20 cellular contexts compared by ENCODE assay signal in genomic region chr13:38697197-38697596, GRCh38. TPM values are rescaled to one million over a fixed set of nuclear protein-coding genes. Genes with fewer than 3 reads are reported as not detected.
DNase-seq lines count a peak whose midpoint lies in the region; ATAC-seq and TF ChIP-seq lines count a peak whose summit lies in the region.
"Had no signal": no experiment of that assay in that cellular context is flagged by ENCODE, and none has a peak within 500 bp of the region (broad histone marks: within the 10 kb centered on the region; RNA-seq: fewer than 3 reads in every experiment).

No MANE protein-coding gene starts in this region.

- H3K36me3 ChIP-seq in psoas muscle (ENCODE audit: insufficient read depth in 1 of 2, low read depth in 1 of 2) (peaks cover 0 to under 1% of the 10 kb centered on the region in 2 donors), skeletal muscle tissue (ENCODE audit: control insufficient read depth in 3 of 3, insufficient read depth in 3 of 3, low read length in 3 of 3) (no peaks in the 10 kb centered on the region), HAP-1 (replicated peaks) (peaks cover 2% of the 10 kb centered on the region)
- H3K36me3 ChIP-seq: BE2C; BLaER1 treated with 17β-estradiol and CSF1 and Interleukin-3, amounts not matched to agents 10 nM and 100 nM had no signal

- peak overlapping the region in 2 of 3 donors; percentile 42 to 52 for H3K9ac ChIP-seq in skeletal muscle tissue (ENCODE audit: low read depth in 1 of 3, low read length in 3 of 3)
- H3K9ac ChIP-seq: BLaER1 treated with 17β-estradiol and CSF1 and Interleukin-3, amounts not matched to agents 10 nM and 100 nM had no signal

- peak overlapping the region; percentile 90 for H3K27ac ChIP-seq in psoas muscle
- H3K27ac ChIP-seq in skeletal muscle tissue (ENCODE audit: low read depth, low read length) = peak overlapping the region; percentile 80
- H3K27ac ChIP-seq: A549; BLaER1 treated with 17β-estradiol and CSF1 and Interleukin-3, amounts not matched to agents 10 nM and 100 nM had no signal

- in situ Hi-C loops in HAP-1 (cut with MboI; ENCODE audit: low sequenced_read_pairs) = no loop called here

- TF ChIP-seq CTCF in mesothelial cell of epicardium (IDR thresholded peaks at IDR 0.05; ENCODE audit: unreplicated experiment) = no peak
- no peak for TF ChIP-seq CTCF in psoas muscle (IDR thresholded peaks at IDR 0.05)

- WGBS in psoas muscle, 3 donors = 25 to 38% (median 36%) methylated on average over 1 of the region's 1 CpG

- H3K9me3 Mint-ChIP-seq in mesothelial cell of epicardium = no peaks in the 10 kb centered on the region
- H3K9me3 Mint-ChIP-seq: CD4-positive, alpha-beta T cell had no signal

- no peaks in the 10 kb centered on the region for H3K27me3 Mint-ChIP-seq in mesothelial cell of epicardium (ENCODE audit: low read depth)
- H3K27me3 Mint-ChIP-seq: CD4-positive, alpha-beta T cell; CD8-positive, alpha-beta memory T cell had no signal

- no peak overlapping the region for H3K4me3 Mint-ChIP-seq in mesothelial cell of epicardium
- H3K4me3 Mint-ChIP-seq: CD14-positive monocyte; CD4-positive, alpha-beta T cell; CD8-positive, alpha-beta memory T cell had no signal

- intact Hi-C loops in Right ventricle myocardium superior (cut with DNase I) = no loop called here
- intact Hi-C loops in cardiac septum (cut with DNase I) = no loop called here
- intact Hi-C loops in psoas muscle (cut with DNase I) = no loop called here

- H3K36me3 Mint-ChIP-seq in mesothelial cell of epicardium = peaks cover 7% of the 10 kb centered on the region
- H3K36me3 Mint-ChIP-seq: CD14-positive monocyte; CD8-positive, alpha-beta memory T cell had no signal

- H3K4me3 ChIP-seq in psoas muscle = peak overlapping the region; percentile 40
- H3K4me3 ChIP-seq in skeletal muscle tissue (ENCODE audit: low read length in 3 of 3) = peak overlapping the region in 2 of 3 donors; percentile 14 to 38
- no peak overlapping the region for H3K4me3 ChIP-seq in HAP-1
- H3K4me3 ChIP-seq: A549; BLaER1 treated with 17β-estradiol and CSF1 and Interleukin-3, amounts not matched to agents 10 nM and 100 nM had no signal

- H3K9me3 ChIP-seq in psoas muscle (no peaks in the 10 kb centered on the region), skeletal muscle tissue (ENCODE audit: control insufficient read depth in 3 of 3, low read length in 3 of 3) (no peaks in the 10 kb centered on the region), HAP-1 (no peaks in the 10 kb centered on the region)
- H3K9me3 ChIP-seq: A549; BE2C; BLaER1 treated with 17β-estradiol and CSF1 and Interleukin-3, amounts not matched to agents 10 nM and 100 nM had no signal

- H3K27me3 ChIP-seq in psoas muscle (ENCODE audit: insufficient read depth in 3 of 3, low read length in 2 of 3) = no peaks in the 10 kb centered on the region
- H3K27me3 ChIP-seq in skeletal muscle tissue (ENCODE audit: control insufficient read depth in 3 of 3, insufficient read depth in 3 of 3, low read length in 3 of 3) = no peaks in the 10 kb centered on the region
- no peaks in the 10 kb centered on the region for H3K27me3 ChIP-seq in HAP-1 (ENCODE audit: low read depth)
- H3K27me3 ChIP-seq: BE2C; BLaER1 treated with 17β-estradiol and CSF1 and Interleukin-3, amounts not matched to agents 10 nM and 100 nM had no signal

- peak overlapping the region; percentile 1 for H3K27ac Mint-ChIP-seq in mesothelial cell of epicardium
- H3K27ac Mint-ChIP-seq: CD14-positive monocyte; CD4-positive, alpha-beta T cell; CD8-positive, alpha-beta memory T cell had no signal

- peaks cover 83% of the 10 kb centered on the region for H3K4me1 Mint-ChIP-seq in mesothelial cell of epicardium
- H3K4me1 Mint-ChIP-seq: CD14-positive monocyte; CD8-positive, alpha-beta memory T cell had no signal

- no peak for DNase-seq in Right ventricle myocardium superior
- no peak for DNase-seq in cardiac septum (ENCODE audit: low spot score)
- DNase-seq in mesothelial cell of epicardium (ENCODE audit: low spot score in 2 of 2, unreplicated experiment in 2 of 2) = no peak
- DNase-seq in psoas muscle = no peak
- no peak for DNase-seq in stimulated activated CD4-positive, alpha-beta T cell treated with anti-CD3 and anti-CD28 coated beads, Interleukin-4, amount 100 ng/mL, for 4 hours
- no peak for DNase-seq in HAP-1 (ENCODE audit: low spot score in 2 of 2)
- DNase-seq: 8988T; AML-193; BE2C; CD4-positive, alpha-beta T cell; CD8-positive, alpha-beta memory T cell; DMS79 treated with DMSO at 0.1 percent for 48 hours; GF-D8; GOT3 had no signal

- H3K4me1 ChIP-seq in psoas muscle (peaks cover 50% of the 10 kb centered on the region), skeletal muscle tissue (ENCODE audit: control insufficient read depth in 3 of 3, insufficient read depth in 3 of 3, low read length in 3 of 3) (peaks cover 14 to 23% (median 19%) of the 10 kb centered on the region in 3 donors), HAP-1 (peaks cover 35% of the 10 kb centered on the region)
- H3K4me1 ChIP-seq: A549; BE2C; BLaER1 treated with 17β-estradiol and CSF1 and Interleukin-3, amounts not matched to agents 10 nM and 100 nM had no signal

- ATAC-seq in Right ventricle myocardium superior (ENCODE audit: poor library complexity) = peak; percentile 18
- ATAC-seq in psoas muscle = peak; percentile 79 to 90 (median 84)
- no peak for ATAC-seq in GM18498 (IDR thresholded peaks at IDR 0.05; ENCODE audit: unreplicated experiment)
- ATAC-seq: A549 had no signal

RNA-seq across cellular contexts. Expression of gene FREM2, which starts 10.3 kb away (rescaled TPM):
- 0.03 TPM for total RNA-seq in Right ventricle myocardium superior
- 0.22 TPM for total RNA-seq in cardiac septum
- 82.9 to 83.5 TPM (median 83.1 TPM) in 3 replicates for total RNA-seq in mesothelial cell of epicardium
- 1 to 10 TPM; 2.2 to 9.4 (median 3.2) TPM for total RNA-seq in psoas muscle
- polyA plus RNA-seq in psoas muscle = under 1 TPM; 0.18 to 0.40 (median 0.25) TPM
- 7.8 TPM for total RNA-seq in skeletal muscle tissue
- total RNA-seq: CD4-positive, alpha-beta T cell; CD8-positive, alpha-beta memory T cell; G401 had no signal
- polyA plus RNA-seq: A549; CD14-positive monocyte; CD8-positive, alpha-beta memory T cell had no signal
